13 cellular contexts compared by ENCODE assay signal in the genomic region with DNA sequence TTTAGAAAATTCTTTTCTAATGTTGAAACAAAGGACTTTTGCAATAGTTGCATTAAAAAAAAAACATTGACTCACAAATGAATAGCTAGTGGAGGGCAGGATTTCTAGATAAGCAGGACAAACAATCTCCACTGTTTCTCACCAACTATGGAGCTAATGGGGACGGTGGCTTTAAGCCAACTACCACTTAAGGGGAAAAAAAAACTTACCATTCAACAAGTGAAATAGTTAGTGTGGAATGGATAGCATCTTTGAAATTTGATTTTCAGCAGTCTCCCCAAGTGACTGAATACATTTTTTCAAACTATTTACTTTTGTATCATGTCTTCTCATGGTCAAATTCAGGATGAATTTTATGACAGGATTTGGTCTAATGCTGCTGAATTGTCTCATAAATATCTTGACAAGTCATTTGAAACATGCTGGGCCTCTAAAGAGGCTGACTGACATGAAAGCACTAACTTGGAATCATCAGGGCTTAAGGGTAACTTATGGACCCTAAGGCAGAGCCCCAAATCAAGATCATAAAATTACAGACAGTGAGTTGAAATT.
DNase-seq lines count a peak whose midpoint lies in the region; ATAC-seq, FAIRE-seq and TF ChIP-seq lines count a peak whose summit lies in the region.
"Had no signal": no experiment of that assay in that cellular context is flagged by ENCODE, and none has a peak within 500 bp of the region (broad histone marks: within the 10 kb centered on the region; RNA-seq: fewer than 3 reads in every experiment).

No MANE protein-coding gene starts in this region.

- H2BK120ac ChIP-seq in mesenchymal stem cell (ENCODE audit: low read depth, low read length) = no peak overlapping the region

- no peaks in the 10 kb centered on the region for H3K79me1 ChIP-seq in mesenchymal stem cell (replicated peaks; ENCODE audit: low read length, poor library complexity, severe bottlenecking)

- H3K9me3 ChIP-seq in astrocyte (ENCODE audit: insufficient read depth, low read depth, low read length) (no peaks in the 10 kb centered on the region), mesenchymal stem cell (ENCODE audit: control insufficient read depth, low read length) (no peaks in the 10 kb centered on the region)

- H2BK5ac ChIP-seq in mesenchymal stem cell (ENCODE audit: low read depth, low read length, poor library complexity, severe bottlenecking) = no peak overlapping the region

- H3K23ac ChIP-seq in mesenchymal stem cell (ENCODE audit: low read length in 2 of 2) = no peak overlapping the region

- H3K4me1 Mint-ChIP-seq in Calu3 (ENCODE audit: low read depth, unreplicated experiment) (peaks cover 30% of the 10 kb centered on the region), astrocyte (ENCODE audit: low read depth, unreplicated experiment) (peaks cover 7% of the 10 kb centered on the region), CD14-positive monocyte (no peaks in the 10 kb centered on the region)
- H3K4me1 Mint-ChIP-seq in natural killer cell treated with Interleukin-12 subunit alpha and Interleukin-12 subunit beta and Interleukin-15 and Interleukin-18, amount 100 ng/mL, for 72 hours (ENCODE audit: low read depth in 2 of 2) = no peaks in the 10 kb centered on the region
- H3K4me1 Mint-ChIP-seq: naive thymus-derived CD8-positive, alpha-beta T cell had no signal

- H4K8ac ChIP-seq in mesenchymal stem cell (ENCODE audit: low read length) = no peak overlapping the region

- no peak for ATAC-seq in HG03354 (IDR thresholded peaks at IDR 0.05; ENCODE audit: poor library complexity, severe bottlenecking, unreplicated experiment)
- ATAC-seq in natural killer cell treated with Interleukin-12 subunit alpha and Interleukin-12 subunit beta and Interleukin-15 and Interleukin-18, amount 100 ng/mL, for 72 hours = no peak
- ATAC-seq: naive thymus-derived CD8-positive, alpha-beta T cell had no signal

- H2AK5ac ChIP-seq in mesenchymal stem cell (ENCODE audit: low read length, severe bottlenecking) = no peak overlapping the region

- H3K4me3 ChIP-seq in astrocyte (ENCODE audit: insufficient read depth, low read depth, low read length) (no peak overlapping the region), mesenchymal stem cell (ENCODE audit: insufficient read depth in 1 of 2, low read depth in 1 of 2, low read length in 2 of 2) (no peak overlapping the region)

- H4K20me1 ChIP-seq in astrocyte (ENCODE audit: insufficient read depth, low read length) = no peaks in the 10 kb centered on the region

- intact Hi-C loops in Calu3 (cut with micrococcal nuclease; ENCODE audit: unreplicated experiment) = loop anchor here (1.0 to 10.0 kb wide), 3 partner anchors 66 to 173 kb away; no protein-coding TSS in a partner anchor
- intact Hi-C loops in CD14-positive monocyte (cut with micrococcal nuclease) = no loop called here

- peak overlapping the region in 1 of 2 experiments; percentile 4 for H3K18ac ChIP-seq in mesenchymal stem cell (ENCODE audit: low read depth in 1 of 2, low read length in 2 of 2)

- no peaks in the 10 kb centered on the region for H3K27me3 ChIP-seq in astrocyte (ENCODE audit: insufficient read depth, low read length)
- H3K27me3 ChIP-seq in mesenchymal stem cell (ENCODE audit: control insufficient read depth in 1 of 2, insufficient read depth in 1 of 2, low read length in 2 of 2) = peaks cover 0 to 6% of the 10 kb centered on the region in 2 experiments

- no peak overlapping the region for H4K91ac ChIP-seq in mesenchymal stem cell (ENCODE audit: low read length)

- H2AFZ ChIP-seq in astrocyte (ENCODE audit: low read depth, low read length) (no peak overlapping the region), mesenchymal stem cell (ENCODE audit: low read depth, low read length) (no peak overlapping the region)

- H3K4me2 ChIP-seq in astrocyte (ENCODE audit: low read length) (peak overlapping the region; percentile 22), mesenchymal stem cell (ENCODE audit: low read length, poor library complexity, severe bottlenecking) (no peak overlapping the region)

- no peak for TF ChIP-seq CTCF in Calu3 (IDR thresholded peaks at IDR 0.05; ENCODE audit: unreplicated experiment)
- TF ChIP-seq CTCF in astrocyte (IDR thresholded peaks at IDR 0.05; ENCODE audit: insufficient read depth, low read depth, low read length) = no peak
- no peak for TF ChIP-seq CTCF in CD14-positive monocyte (IDR thresholded peaks at IDR 0.05)

- FAIRE-seq in astrocyte (lab: Jason Lieb, UNC) = no peak
- FAIRE-seq: D721Med had no signal

- WGBS in mesenchymal stem cell = no CpG with 5 or more reads among the region's 1 CpG

- DNase-seq in Calu3 (peak; percentile 63), NCI-H146 (lab: John Stamatoyannopoulos, UW) (peak; percentile 83), astrocyte (ENCODE audit: low read depth) (peak; percentile 88), mesenchymal stem cell (peak; percentile 86), CD14-positive monocyte (ENCODE audit: low spot score) (no peak), RKO (ENCODE audit: low spot score) (no peak)
- DNase-seq in natural killer cell treated with Interleukin-12 subunit alpha and Interleukin-12 subunit beta and Interleukin-15 and Interleukin-18, amount 100 ng/mL, for 72 hours (ENCODE audit: low spot score) = no peak
- DNase-seq: anterior cingulate cortex; erythroblast; naive thymus-derived CD8-positive, alpha-beta T cell; NCI-H1694 treated with DMSO at 0.1 percent for 48 hours had no signal

- H3K4me1 ChIP-seq in astrocyte (ENCODE audit: insufficient read depth, low read length) (peaks cover 15% of the 10 kb centered on the region), mesenchymal stem cell (ENCODE audit: control insufficient read depth, insufficient read depth, low read depth, low read length) (no peaks in the 10 kb centered on the region)

- H2BK12ac ChIP-seq in mesenchymal stem cell (ENCODE audit: low read length in 2 of 2) = no peak overlapping the region

- no peak overlapping the region for H3K27ac Mint-ChIP-seq in Calu3 (ENCODE audit: unreplicated experiment)
- H3K27ac Mint-ChIP-seq in astrocyte (ENCODE audit: unreplicated experiment) = no peak overlapping the region
- no peak overlapping the region for H3K27ac Mint-ChIP-seq in CD14-positive monocyte
- H3K27ac Mint-ChIP-seq in natural killer cell treated with Interleukin-12 subunit alpha and Interleukin-12 subunit beta and Interleukin-15 and Interleukin-18, amount 100 ng/mL, for 72 hours = no peak overlapping the region
- H3K27ac Mint-ChIP-seq: naive thymus-derived CD8-positive, alpha-beta T cell had no signal

- H3K36me3 Mint-ChIP-seq in Calu3 (ENCODE audit: insufficient read depth, unreplicated experiment) (no peaks in the 10 kb centered on the region), astrocyte (ENCODE audit: low read depth, unreplicated experiment) (no peaks in the 10 kb centered on the region), CD14-positive monocyte (no peaks in the 10 kb centered on the region)
- H3K36me3 Mint-ChIP-seq in natural killer cell treated with Interleukin-12 subunit alpha and Interleukin-12 subunit beta and Interleukin-15 and Interleukin-18, amount 100 ng/mL, for 72 hours = no peaks in the 10 kb centered on the region
- H3K36me3 Mint-ChIP-seq: naive thymus-derived CD8-positive, alpha-beta T cell had no signal

- no peaks in the 10 kb centered on the region for H3K36me3 ChIP-seq in astrocyte (ENCODE audit: insufficient read depth, low read length)
- no peaks in the 10 kb centered on the region for H3K36me3 ChIP-seq in mesenchymal stem cell (ENCODE audit: control insufficient read depth in 1 of 2, insufficient read depth in 2 of 2, low read depth in 1 of 2, low read length in 2 of 2)

- H3K9ac ChIP-seq in astrocyte (ENCODE audit: low read length) (no peak overlapping the region), mesenchymal stem cell (ENCODE audit: low read length) (no peak overlapping the region)

- no peak overlapping the region for H3K4ac ChIP-seq in mesenchymal stem cell (ENCODE audit: low read depth in 1 of 2, low read length in 2 of 2)

- no peaks in the 10 kb centered on the region for H3K9me3 Mint-ChIP-seq in Calu3 (ENCODE audit: low read depth, unreplicated experiment)
- H3K9me3 Mint-ChIP-seq in astrocyte (ENCODE audit: unreplicated experiment) = no peaks in the 10 kb centered on the region
- H3K9me3 Mint-ChIP-seq in CD14-positive monocyte = no peaks in the 10 kb centered on the region
- peaks cover 2% of the 10 kb centered on the region for H3K9me3 Mint-ChIP-seq in natural killer cell treated with Interleukin-12 subunit alpha and Interleukin-12 subunit beta and Interleukin-15 and Interleukin-18, amount 100 ng/mL, for 72 hours

- H3K27me3 Mint-ChIP-seq in Calu3 (ENCODE audit: unreplicated experiment) (no peaks in the 10 kb centered on the region), astrocyte (ENCODE audit: low read depth, unreplicated experiment) (no peaks in the 10 kb centered on the region), CD14-positive monocyte (ENCODE audit: low read depth in 3 of 3) (no peaks in the 10 kb centered on the region)
- H3K27me3 Mint-ChIP-seq in natural killer cell treated with Interleukin-12 subunit alpha and Interleukin-12 subunit beta and Interleukin-15 and Interleukin-18, amount 100 ng/mL, for 72 hours = no peaks in the 10 kb centered on the region

- CTCF ChIA-PET in Calu3 (lab: Charles Lee) = interaction anchor here (0.9 to 1.1 kb wide), 2 partner anchors 8 to 10 kb away, joined by 3 to 4 read pairs; no protein-coding TSS in a partner anchor

- H3K27ac ChIP-seq in astrocyte (ENCODE audit: low read depth, low read length) = peak overlapping the region; percentile 22
- H3K27ac ChIP-seq in mesenchymal stem cell (ENCODE audit: low read length, poor library complexity, severe bottlenecking) = no peak overlapping the region

- H3K79me2 ChIP-seq in astrocyte (ENCODE audit: insufficient read depth, low read length) = no peaks in the 10 kb centered on the region

- H3K4me3 Mint-ChIP-seq in Calu3 (ENCODE audit: low read depth, unreplicated experiment) = no peak overlapping the region
- H3K4me3 Mint-ChIP-seq in astrocyte (ENCODE audit: unreplicated experiment) = no peak overlapping the region
- no peak overlapping the region for H3K4me3 Mint-ChIP-seq in CD14-positive monocyte
- no peak overlapping the region for H3K4me3 Mint-ChIP-seq in natural killer cell treated with Interleukin-12 subunit alpha and Interleukin-12 subunit beta and Interleukin-15 and Interleukin-18, amount 100 ng/mL, for 72 hours
- H3K4me3 Mint-ChIP-seq: naive thymus-derived CD8-positive, alpha-beta T cell had no signal

- BruUV-seq in Calu3 (replicated peaks; lab: Mats Ljungman, UMichigan) = no TSS peak

- no peak overlapping the region for H3K14ac ChIP-seq in mesenchymal stem cell (ENCODE audit: low read length in 2 of 2)

- H2BK15ac ChIP-seq in mesenchymal stem cell (ENCODE audit: low read depth, poor library complexity, severe bottlenecking) = no peak overlapping the region

Comparison
In these comparisons a context has a peak if more than half of its experiments do, and no peak if none do; other contexts are left out.
1. DNase-seq: peak in Calu3 (single experiment), NCI-H146 (single experiment), astrocyte (single experiment) and mesenchymal stem cell (single experiment); none in CD14-positive monocyte (single experiment), natural killer cell treated with Interleukin-12 subunit alpha and Interleukin-12 subunit beta and Interleukin-15 and Interleukin-18, amount 100 ng/mL, for 72 hours (single experiment) and RKO (single experiment).